Comparison of ENCODE assay signal across 20 cellular contexts in the genomic region with DNA sequence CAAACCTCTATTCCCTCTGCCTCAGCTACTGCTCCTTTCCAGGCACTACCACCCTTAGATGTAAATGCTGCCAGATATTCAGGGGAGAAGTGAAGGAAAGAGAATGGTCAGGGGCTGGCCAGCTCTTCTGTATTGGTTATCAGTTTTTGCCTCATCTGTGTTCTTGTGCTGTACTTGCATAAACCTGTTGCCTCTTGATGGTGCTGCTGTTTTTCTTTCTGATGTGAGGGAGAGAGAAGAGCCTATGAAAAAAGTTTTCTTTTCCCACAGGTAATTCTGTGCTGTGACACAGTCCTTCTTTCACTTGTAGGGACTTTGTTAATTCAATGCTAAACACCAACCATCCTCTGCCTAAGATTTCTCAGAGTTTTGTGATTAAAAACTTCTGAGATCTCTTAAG. TPM values are rescaled to one million over a fixed set of nuclear protein-coding genes. Genes with fewer than 3 reads are reported as not detected.
DNase-seq lines count a peak whose midpoint lies in the region; ATAC-seq, FAIRE-seq and TF ChIP-seq lines count a peak whose summit lies in the region.
"Had no signal": no experiment of that assay in that cellular context is flagged by ENCODE, and none has a peak within 500 bp of the region (broad histone marks: within the 10 kb centered on the region; RNA-seq: fewer than 3 reads in every experiment).

No MANE protein-coding gene starts in this region.

- H3K36me3 ChIP-seq in HCT116 (ENCODE audit: control insufficient read depth in 1 of 2, insufficient read depth in 2 of 2, low read length in 2 of 2) (no peaks in the 10 kb centered on the region), K562 (ENCODE audit: control insufficient read depth, insufficient read depth, low read length) (no peaks in the 10 kb centered on the region)
- H3K36me3 ChIP-seq: BLaER1, HAP-1 had no signal

- H3K9me2 ChIP-seq in HCT116 (ENCODE audit: insufficient read depth), result no peaks in the 10 kb centered on the region

- TF ChIP-seq CTCF in HCT116 (IDR thresholded peaks at IDR 0.05 in 2 of 3, conservative IDR thresholded peaks at IDR 0.05 in 1 of 3; ENCODE audit: borderline replicate concordance in 1 of 3, insufficient read depth in 1 of 3, low read depth in 2 of 3, low read length in 2 of 3), result no peak
- TF ChIP-seq CTCF in K562 (IDR thresholded peaks at IDR 0.05 in 2 of 3, conservative IDR thresholded peaks at IDR 0.05 in 1 of 3; ENCODE audit: insufficient read depth in 2 of 3, low read depth in 1 of 3, low read length in 3 of 3), result peak in 1 of 3 experiments; percentile 44; a peak in 2 of 6 replicates

- FAIRE-seq in K562 (lab: Jason Lieb, UNC), result no peak
- FAIRE-seq: GM12891, H54 had no signal

- H3K9me1 ChIP-seq in K562 (ENCODE audit: control insufficient read depth, insufficient read depth, low read length), result no peaks in the 10 kb centered on the region

- H4K20me1 ChIP-seq in HCT116 (ENCODE audit: insufficient read depth), result no peaks in the 10 kb centered on the region
- no peaks in the 10 kb centered on the region for H4K20me1 ChIP-seq in K562 (replicated peaks; ENCODE audit: control insufficient read depth, insufficient read depth, low read length)
- H4K20me1 ChIP-seq: BLaER1 had no signal

- H3K27ac ChIP-seq in HCT116 (ENCODE audit: low read depth, low read length) (no peak overlapping the region), K562 (ENCODE audit: extremely low read depth, low read depth, low read length) (no peak overlapping the region)
- H3K27ac ChIP-seq: BLaER1, C4-2B had no signal

- H3K79me2 ChIP-seq in HCT116 (ENCODE audit: insufficient read depth, low read length) (no peaks in the 10 kb centered on the region), K562 (ENCODE audit: control insufficient read depth, insufficient read depth, low read length) (no peaks in the 10 kb centered on the region)

- DNase-seq in NCI-H146 (lab: John Stamatoyannopoulos, UW) (peak; percentile 23), NCI-H146 treated with DMSO at 0.1 percent for 48 hours (lab: John Stamatoyannopoulos, UW; ENCODE audit: unreplicated experiment) (no peak), HCT116 (ENCODE audit: low read depth, low spot score) (no peak), OCI-M1 (lab: John Stamatoyannopoulos, UW) (peak; percentile 5), K562 (ENCODE audit: extremely low read depth in 1 of 4, low spot score in 3 of 4) (no peak), AG20443 (ENCODE audit: low spot score) (no peak)
- no peak for DNase-seq in stimulated activated effector memory CD8-positive, alpha-beta T cell treated with anti-CD3 and anti-CD28 coated beads, Interleukin-12 subunit alpha, Interleukin-12 subunit beta, amount 100 ng/mL, for 72 hours (ENCODE audit: low spot score in 2 of 2)
- DNase-seq: Caco-2; CD4-positive, CD25-positive, alpha-beta regulatory T cell; CD8-positive, alpha-beta T cell; DMS153; DMS79 treated with DMSO at 0.1 percent for 48 hours; GF-D8; GOT3 had no signal

- in situ Hi-C loops in K562 (cut with MboI), result no loop called here

- TF ChIP-seq POLR2A in HCT116 (IDR thresholded peaks at IDR 0.05; ENCODE audit: borderline replicate concordance, extremely low read depth, insufficient read depth, insufficient read length) (no peak), K562 (conservative IDR thresholded peaks at IDR 0.05) (no peak)

- ATAC-seq in HCT116 (no peak), K562 (peak; percentile 64; the same call in 2 of the 3 replicates)
- ATAC-seq in stimulated activated effector memory CD8-positive, alpha-beta T cell treated with anti-CD3 and anti-CD28 coated beads, Interleukin-12 subunit alpha, Interleukin-12 subunit beta, amount 100 ng/mL, for 72 hours, result no peak
- ATAC-seq: CD8-positive, alpha-beta T cell had no signal

- TF ChIP-seq RAD21 in HCT116 (IDR thresholded peaks at IDR 0.05; ENCODE audit: low read depth) (0 out of 2 replicates have a peak, but pooled peaks have one; percentile 5), K562 (CRISPR knock-in tag; conservative IDR thresholded peaks at IDR 0.05 in 1 of 2, IDR thresholded peaks at IDR 0.05 in 1 of 2) (peak in 1 of 2 experiments; percentile 61; a peak in 2 of 4 replicates)

- POLR2A ChIA-PET in HCT116 (lab: Charles Lee) (no interaction called here), K562 (lab: Yijun Ruan, JAX) (no interaction called here)

- TF ChIP-seq EP300 in K562 (IDR thresholded peaks at IDR 0.05; ENCODE audit: low read length), result no peak

- H3K4me3 ChIP-seq in HCT116 (replicated peaks in 1 of 2; ENCODE audit: low read depth in 1 of 2, low read length in 2 of 2) (no peak overlapping the region), K562 (no peak overlapping the region)
- H3K4me3 ChIP-seq: BLaER1, HAP-1 had no signal

- H3K4me1 ChIP-seq in HCT116 (ENCODE audit: control insufficient read depth in 1 of 2, insufficient read depth in 2 of 2, low read length in 2 of 2), result no peaks in the 10 kb centered on the region
- H3K4me1 ChIP-seq in K562 (replicated peaks in 1 of 2; ENCODE audit: control insufficient read depth in 2 of 2, insufficient read depth in 2 of 2, low read length in 2 of 2), result no peaks in the 10 kb centered on the region

- H3K36me3 Mint-ChIP-seq in stimulated activated effector memory CD8-positive, alpha-beta T cell treated with anti-CD3 and anti-CD28 coated beads, Interleukin-12 subunit alpha, Interleukin-12 subunit beta, amount 100 ng/mL, for 72 hours, result no peaks in the 10 kb centered on the region
- H3K36me3 Mint-ChIP-seq: CD4-positive, CD25-positive, alpha-beta regulatory T cell; CD8-positive, alpha-beta T cell had no signal

- RAD21 ChIA-PET in HCT116 (lab: Charles Lee; ENCODE audit: low non-redundant PET in 1 of 2, low total read pairs in 2 of 2, uncharacterized antibody in 2 of 2, unreplicated experiment in 2 of 2), result no interaction called here

- no peak overlapping the region for H3K4me3 Mint-ChIP-seq in stimulated activated effector memory CD8-positive, alpha-beta T cell treated with anti-CD3 and anti-CD28 coated beads, Interleukin-12 subunit alpha, Interleukin-12 subunit beta, amount 100 ng/mL, for 72 hours
- H3K4me3 Mint-ChIP-seq: B cell; CD4-positive, CD25-positive, alpha-beta regulatory T cell; CD8-positive, alpha-beta T cell had no signal

- BruUV-seq in HCT116 (replicated peaks; lab: Mats Ljungman, UMichigan) (no TSS peak), K562 (replicated peaks; lab: Mats Ljungman, UMichigan) (no TSS peak)

- H3K9me3 ChIP-seq in HCT116 (ENCODE audit: control insufficient read depth in 1 of 2, insufficient read depth in 1 of 2, low read depth in 1 of 2, low read length in 2 of 2) (no peaks in the 10 kb centered on the region), K562 (replicated peaks; ENCODE audit: control insufficient read depth, insufficient read depth, low read depth, low read length) (no peaks in the 10 kb centered on the region)
- H3K9me3 ChIP-seq: BLaER1, Caco-2, HAP-1 had no signal

- H3K4me2 ChIP-seq in HCT116 (ENCODE audit: low read length), result no peak overlapping the region
- H3K4me2 ChIP-seq in K562 (ENCODE audit: insufficient read depth, low read length), result no peak overlapping the region
- H3K4me2 ChIP-seq: BLaER1 had no signal

- H2AFZ ChIP-seq in HCT116 (ENCODE audit: low read depth, low read length, poor library complexity, severe bottlenecking) (no peak overlapping the region), K562 (ENCODE audit: low read depth, low read length) (no peak overlapping the region)

- no peaks in the 10 kb centered on the region for H3K27me3 ChIP-seq in HCT116 (ENCODE audit: insufficient read depth, low read length)
- H3K27me3 ChIP-seq in K562 (ENCODE audit: control insufficient read depth in 2 of 2, insufficient read depth in 2 of 2, low read length in 2 of 2), result no peaks in the 10 kb centered on the region; a peak in 1 of 5 replicates
- H3K27me3 ChIP-seq: BLaER1 had no signal

- no peak overlapping the region for H3K27ac Mint-ChIP-seq in stimulated activated effector memory CD8-positive, alpha-beta T cell treated with anti-CD3 and anti-CD28 coated beads, Interleukin-12 subunit alpha, Interleukin-12 subunit beta, amount 100 ng/mL, for 72 hours
- H3K27ac Mint-ChIP-seq: B cell; CD4-positive, CD25-positive, alpha-beta regulatory T cell; CD8-positive, alpha-beta T cell had no signal

- no peak overlapping the region for H3K9ac ChIP-seq in HCT116 (ENCODE audit: low read length)
- no peak overlapping the region for H3K9ac ChIP-seq in K562 (ENCODE audit: insufficient read depth in 1 of 2, low read depth in 2 of 2, low read length in 2 of 2)
- H3K9ac ChIP-seq: BLaER1 had no signal

- no peaks in the 10 kb centered on the region for H3K9me3 Mint-ChIP-seq in stimulated activated effector memory CD8-positive, alpha-beta T cell treated with anti-CD3 and anti-CD28 coated beads, Interleukin-12 subunit alpha, Interleukin-12 subunit beta, amount 100 ng/mL, for 72 hours
- H3K9me3 Mint-ChIP-seq: CD4-positive, CD25-positive, alpha-beta regulatory T cell; CD8-positive, alpha-beta T cell had no signal

- no peaks in the 10 kb centered on the region for H3K4me1 Mint-ChIP-seq in stimulated activated effector memory CD8-positive, alpha-beta T cell treated with anti-CD3 and anti-CD28 coated beads, Interleukin-12 subunit alpha, Interleukin-12 subunit beta, amount 100 ng/mL, for 72 hours
- H3K4me1 Mint-ChIP-seq: B cell had no signal

- CTCF ChIA-PET in HCT116 (lab: Charles Lee), result no interaction called here
- CTCF ChIA-PET in K562 (lab: Yijun Ruan, JAX; ENCODE audit: low intra/inter-chr PET ratio), result no interaction called here

- intact Hi-C loops in HCT116 (cut with micrococcal nuclease) (no loop called here), K562 (cut with micrococcal nuclease) (no loop called here)

TF ChIP-seq in HCT116, 20 proteins besides CTCF, POLR2A, EP300 and RAD21 (continues in another document):
- TF ChIP-seq SIN3A (IDR thresholded peaks at IDR 0.05; ENCODE audit: low read depth), result no peak

RNA-seq across cellular contexts. Expression of gene STK31, which starts 57.5 kb away (rescaled TPM):
- total RNA-seq in HCT116 (2021; ENCODE audit: unreplicated experiment) (not detected), K562 (2014; rRNA removed) (0.61 and 1.2 TPM in 2 replicates), K562 (2014; rRNA removed; fragmentation: Illumina TruSeq; extraction: Trizol) (0.25 and 0.77 TPM in 2 replicates), K562 (2015; rRNA removed; fragmentation: Illumina TruSeq; extraction: Trizol) (0.18 and 0.49 TPM in 2 replicates), K562 (2021) (0.09 and 0.20 TPM in 2 replicates)
- 0.03 TPM in 1 of 2 replicates, not detected in the other for polyA plus RNA-seq in HCT116 (2012)
- 0.30 and 0.63 TPM in 2 replicates for total RNA-seq in K562 (2011; cell fraction: chromatin; rRNA removed; ENCODE audit: low replicate concordance)
- total RNA-seq in K562 (2011; cell fraction: nucleolus; rRNA removed), result 0.26 and 0.33 TPM in 2 replicates
- total RNA-seq in K562 (2011; cell fraction: nucleoplasm; rRNA removed), result 0.15 and 0.37 TPM in 2 replicates
- polyA plus RNA-seq in K562 (2011; rRNA removed) (0.26 and 0.46 TPM in 2 replicates), K562 (2014; fragmentation: Illumina TruSeq; extraction: Trizol) (0.30 and 0.64 TPM in 2 replicates), K562 (2014; fragmentation: Nextera tagmentation; extraction: Ambion mirVana) (under 1 TPM; 0.10 to 0.56 TPM), K562 (2014; rRNA removed) (0.20 and 0.91 TPM in 2 replicates)
- 0.03 and 0.19 TPM in 2 replicates for polyA plus RNA-seq in K562 (2011; cell fraction: cytosol; rRNA removed)
- polyA plus RNA-seq in K562 (2011; cell fraction: nucleus; rRNA removed), result 0.26 and 0.70 TPM in 2 replicates
- 0.35 and 0.48 TPM in 2 replicates for polyA plus RNA-seq in K562 (2012)
- 0.21 and 0.39 TPM in 2 replicates for polyA minus RNA-seq in K562 (2011; rRNA and poly(A)+ RNA removed)
- polyA minus RNA-seq in K562 (2011; cell fraction: cytosol; rRNA and poly(A)+ RNA removed), result not detected in 2 replicates
- polyA minus RNA-seq in K562 (2011; cell fraction: nucleus; rRNA and poly(A)+ RNA removed), result 0.33 and 0.94 TPM in 2 replicates

Comparison
In these comparisons a context has a peak if more than half of its experiments do, and no peak if none do; other contexts are left out.
1. DNase-seq: peak in NCI-H146 (single experiment) and OCI-M1 (single experiment); none in NCI-H146 treated with DMSO at 0.1 percent for 48 hours (single experiment), HCT116 (single experiment), K562 (0 of 4), stimulated activated effector memory CD8-positive, alpha-beta T cell treated with anti-CD3 and anti-CD28 coated beads, Interleukin-12 subunit alpha, Interleukin-12 subunit beta, amount 100 ng/mL, for 72 hours (0 of 2) and AG20443 (single experiment).